Comparison of ENCODE assay signal across 26 cellular contexts in genomic region chr4:126230244-126230643, GRCh38.
"Had no signal": no experiment of that assay in that cellular context is flagged by ENCODE, and none has a peak within 500 bp of the region (broad histone marks: within the 10 kb centered on the region; RNA-seq: fewer than 3 reads in every experiment).

No MANE protein-coding gene starts in this region.

- H3K4me3 ChIP-seq: colonic mucosa, lung, ovary, psoas muscle, sigmoid colon, skin epidermis, spleen, testis, tibial artery had no signal

- H3K4me1 ChIP-seq: colonic mucosa, psoas muscle, sigmoid colon, spleen, testis, tibial artery had no signal

- DNase-seq: colonic mucosa; effector CD8-positive, alpha-beta T cell; endodermal cell; hypothalamus; immature natural killer cell; islet precursor cell; left ventricle myocardium superior; natural killer cell; occipital lobe; ovary; posterior cingulate gyrus; psoas muscle; right cardiac atrium; sigmoid colon; spleen; stimulated activated CD4-positive, alpha-beta T cell treated with anti-CD3 and anti-CD28 coated beads, Interleukin-4, amount 100 ng/mL, for 4 hours; stimulated activated naive CD8-positive, alpha-beta T cell treated with anti-CD3 and anti-CD28 coated beads, Interleukin-15, Interleukin-2, amounts not matched to agents 100 U/mL and 50 U/mL, for 24 hours; substantia nigra; testis; tibial artery had no signal

- H3K27me3 ChIP-seq: colonic mucosa, ovary, sigmoid colon, spleen, testis, tibial artery had no signal

- H3K36me3 ChIP-seq: colonic mucosa, ovary, sigmoid colon, spleen, tibial artery had no signal

- H3K27ac ChIP-seq: colonic mucosa, epithelial cell of prostate, ovary, psoas muscle, sigmoid colon, skin epidermis, spleen, testis, tibial artery had no signal

- H3K9me3 ChIP-seq: colonic mucosa, ovary, sigmoid colon, testis, tibial artery had no signal

- FAIRE-seq: frontal cortex had no signal

- ATAC-seq: esophagus mucosa; left ventricle myocardium superior; natural killer cell; psoas muscle; right cardiac atrium; stimulated activated memory B cell treated with anti-CD40 and anti-IgM and Interleukin-4, amounts not matched to agents 10 μg/mL and 1 μg/mL and 100 μg/mL, for 72 hours; stimulated activated naive CD8-positive, alpha-beta T cell treated with anti-CD3 and anti-CD28 coated beads, Interleukin-15, Interleukin-2, amounts not matched to agents 100 U/mL and 50 U/mL, for 24 hours had no signal
